Comparison of ENCODE assay signal across 8 cellular contexts in the genomic region with DNA sequence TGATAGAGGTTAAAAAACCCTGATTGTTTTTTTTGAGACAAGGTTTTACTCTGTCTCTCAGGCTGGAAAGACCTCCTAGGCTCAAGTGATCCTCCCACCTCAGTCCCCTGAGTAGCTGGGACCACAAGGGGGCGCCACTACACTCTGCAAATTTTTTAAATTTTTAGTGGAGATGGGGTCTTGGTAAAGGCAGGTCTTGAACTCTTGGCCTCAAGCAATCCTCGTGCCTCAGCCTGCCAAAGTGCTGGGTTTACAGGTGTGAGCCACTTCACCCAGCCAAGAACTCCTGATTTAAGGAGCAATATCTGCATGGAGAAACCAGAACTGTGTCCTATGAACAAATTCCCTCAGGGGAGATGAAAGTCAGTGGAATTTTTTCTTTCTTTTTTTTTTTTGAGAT. TPM values are rescaled to one million over a fixed set of nuclear protein-coding genes. Genes with fewer than 3 reads are reported as not detected.
DNase-seq lines count a peak whose midpoint lies in the region; ATAC-seq and TF ChIP-seq lines count a peak whose summit lies in the region.

No MANE protein-coding gene starts in this region.

- TF ChIP-seq CTCF in epithelial cell of proximal tubule (conservative IDR thresholded peaks at IDR 0.05; ENCODE audit: low read depth, low read length) (peak; percentile 92), progenitor cell of endocrine pancreas (IDR thresholded peaks at IDR 0.05; ENCODE audit: unreplicated experiment) (peak; percentile 72)

- no peak overlapping the region for H3K4me3 Mint-ChIP-seq in progenitor cell of endocrine pancreas (ENCODE audit: low read depth)

- H3K9me3 Mint-ChIP-seq in progenitor cell of endocrine pancreas (ENCODE audit: low read depth) = no peaks in the 10 kb centered on the region

- no peak for ATAC-seq in HG02852 (IDR thresholded peaks at IDR 0.05; ENCODE audit: unreplicated experiment)
- ATAC-seq in HG02623 (IDR thresholded peaks at IDR 0.05; ENCODE audit: unreplicated experiment) = no peak

- peak; percentile 21 to 84 for DNase-seq in NCI-H526 (lab: John Stamatoyannopoulos, UW)
- no peak for DNase-seq in NCI-H526 treated with DMSO at 0.1 percent for 48 hours (lab: John Stamatoyannopoulos, UW)
- peak; percentile 83 for DNase-seq in NCI-H82 (lab: John Stamatoyannopoulos, UW)
- DNase-seq in activated CD8-positive, alpha-beta memory T cell treated with anti-CD3 and anti-CD28 coated beads for 4 hours (ENCODE audit: low read depth in 2 of 2) = peak; percentile 33 to 38
- no peak for DNase-seq in epithelial cell of proximal tubule (ENCODE audit: low read depth)
- DNase-seq in progenitor cell of endocrine pancreas (ENCODE audit: low spot score, unreplicated experiment) = peak; percentile 41

- H3K36me3 Mint-ChIP-seq in progenitor cell of endocrine pancreas (ENCODE audit: insufficient read depth) = no peaks in the 10 kb centered on the region

- no peak overlapping the region for H3K4me3 ChIP-seq in epithelial cell of proximal tubule (ENCODE audit: low read depth, low read length)

- H3K27ac Mint-ChIP-seq in progenitor cell of endocrine pancreas = no peak overlapping the region

- H3K4me1 Mint-ChIP-seq in progenitor cell of endocrine pancreas (ENCODE audit: low read depth) = no peaks in the 10 kb centered on the region

- no peaks in the 10 kb centered on the region for H3K27me3 Mint-ChIP-seq in progenitor cell of endocrine pancreas

RNA-seq across cellular contexts. Expression of a gene that starts 7.3 kb away (rescaled TPM):
- 12.6 and 13.3 TPM in 2 replicates for total RNA-seq in epithelial cell of proximal tubule
- total RNA-seq in progenitor cell of endocrine pancreas = 50.1 and 50.8 TPM in 2 replicates

RNA-seq across cellular contexts. Expression of a gene that starts 11.9 kb away (rescaled TPM):
- total RNA-seq in epithelial cell of proximal tubule (26.1 and 28.6 TPM in 2 replicates), progenitor cell of endocrine pancreas (31.1 and 32.0 TPM in 2 replicates)

Comparison
In these comparisons a context has a peak if more than half of its experiments do, and no peak if none do; other contexts are left out.
1. DNase-seq: peak in NCI-H526 (2 of 2), NCI-H82 (single experiment), activated CD8-positive, alpha-beta memory T cell treated with anti-CD3 and anti-CD28 coated beads for 4 hours (2 of 2) and progenitor cell of endocrine pancreas (single experiment); none in NCI-H526 treated with DMSO at 0.1 percent for 48 hours (single experiment) and epithelial cell of proximal tubule (single experiment).